Comparison of ENCODE assay signal across 20 cellular contexts in the genomic region with DNA sequence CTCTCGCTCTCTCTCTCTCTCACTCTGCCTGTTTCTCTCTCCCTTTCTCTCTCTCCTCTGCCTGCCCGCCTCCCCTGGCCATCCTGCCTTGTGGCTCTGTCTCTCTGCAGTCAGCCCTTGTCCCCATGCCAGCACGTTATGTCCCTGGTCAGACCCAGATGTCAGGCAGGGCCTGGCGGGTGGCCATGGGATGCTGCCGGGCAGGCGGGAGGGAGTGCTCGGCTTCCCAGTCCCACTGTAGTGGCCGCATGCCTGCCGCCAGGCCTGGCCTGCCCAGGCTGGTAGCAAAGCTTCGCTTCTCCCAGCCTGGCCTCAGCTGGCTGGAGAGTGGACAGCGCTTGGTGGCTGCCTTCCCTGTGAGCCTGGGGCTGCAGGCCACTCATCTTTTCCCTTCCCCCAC.
DNase-seq lines count a peak whose midpoint lies in the region; ATAC-seq, FAIRE-seq and TF ChIP-seq lines count a peak whose summit lies in the region.
"Had no signal": no experiment of that assay in that cellular context is flagged by ENCODE, and none has a peak within 500 bp of the region (broad histone marks: within the 10 kb centered on the region; RNA-seq: fewer than 3 reads in every experiment).

No MANE protein-coding gene starts in this region.

- in situ Hi-C loops in KBM-7 (cut with MboI; ENCODE audit: low pct_unique_long_range_greater_than_20kb, low sequenced_read_pairs), result no loop called here

- no peaks in the 10 kb centered on the region for H3K27me3 ChIP-seq in adrenal gland
- no peaks in the 10 kb centered on the region for H3K27me3 ChIP-seq in left ventricle myocardium inferior (ENCODE audit: low read depth)
- no peaks in the 10 kb centered on the region for H3K27me3 ChIP-seq in ovary
- H3K27me3 ChIP-seq: BLaER1 had no signal

- DNase-seq in adrenal gland (peak; percentile 79 to 96 (median 93)), cardiac septum (ENCODE audit: low spot score) (peak; percentile 85), left ventricle myocardium inferior (peak; percentile 89), kidney (peak; percentile 73), NCI-H1417 (lab: John Stamatoyannopoulos, UW) (no peak), ovary (no peak), KBM-7 (no peak)
- DNase-seq: 8988T; CD4-positive, alpha-beta memory T cell; DMS153; DMS79; GDM1; GOT3; H7; HFFc6 had no signal

- TF ChIP-seq POLR2A in adrenal gland (IDR thresholded peaks at IDR 0.05) (peak in 1 of 2 donors; percentile 37), ovary (IDR thresholded peaks at IDR 0.05) (no peak)

- H3K9me3 ChIP-seq in adrenal gland (replicated peaks in 1 of 3) (no peaks in the 10 kb centered on the region), left ventricle myocardium inferior (replicated peaks) (peaks cover 56% of the 10 kb centered on the region), kidney (ENCODE audit: control insufficient read depth in 1 of 2, low read length in 2 of 2) (peaks cover 0 to 20% of the 10 kb centered on the region in 2 donors), ovary (no peaks in the 10 kb centered on the region)

- 43 to 61% (median 59%) methylated on average over 4 to 11 of the region's 11 CpGs for WGBS in adrenal gland, 4 donors
- WGBS in ovary, 3 donors, result 74 to 82% (median 81%) methylated on average over 6 to 11 of the region's 11 CpGs

- no peak overlapping the region for H3K9ac ChIP-seq in kidney (ENCODE audit: low read length in 2 of 2)
- H3K9ac ChIP-seq: BLaER1 had no signal

- H3K4me1 ChIP-seq in adrenal gland (replicated peaks in 1 of 2) (no peaks in the 10 kb centered on the region), left ventricle myocardium inferior (peaks cover 14% of the 10 kb centered on the region), kidney (ENCODE audit: control insufficient read depth in 1 of 2, insufficient read depth in 1 of 2, low read depth in 1 of 2, low read length in 2 of 2) (no peaks in the 10 kb centered on the region), ovary (ENCODE audit: insufficient read depth) (no peaks in the 10 kb centered on the region)
- H3K4me1 ChIP-seq: BLaER1 had no signal

- H3K27ac ChIP-seq in adrenal gland, result peak overlapping the region in 3 of 5 donors; percentile 26 to 57 (median 32)
- H3K27ac ChIP-seq in left ventricle myocardium inferior (replicated peaks), result peak overlapping the region; percentile 85
- H3K27ac ChIP-seq in kidney (ENCODE audit: low read depth in 2 of 2, low read length in 2 of 2), result no peak overlapping the region
- H3K27ac ChIP-seq in ovary, result no peak overlapping the region
- H3K27ac ChIP-seq: BLaER1 had no signal

- intact Hi-C loops in adrenal gland (cut with DNase I), result no loop called here
- intact Hi-C loops in cardiac septum (cut with DNase I), result no loop called here
- intact Hi-C loops in left ventricle myocardium inferior (cut with micrococcal nuclease), result no loop called here
- intact Hi-C loops in kidney (cut with DNase I), result no loop called here
- intact Hi-C loops in ovary (cut with DNase I), result no loop called here

- FAIRE-seq in kidney (lab: Jason Lieb, UNC), result no peak
- FAIRE-seq: GM12892, GM18507 had no signal

- no peak overlapping the region for H3K4me3 ChIP-seq in adrenal gland
- peak overlapping the region; percentile 22 for H3K4me3 ChIP-seq in left ventricle myocardium inferior
- H3K4me3 ChIP-seq in kidney (ENCODE audit: low read length in 2 of 2), result no peak overlapping the region
- no peak overlapping the region for H3K4me3 ChIP-seq in ovary
- H3K4me3 ChIP-seq: BLaER1 had no signal

- TF ChIP-seq CTCF in adrenal gland (IDR thresholded peaks at IDR 0.05), result peak in 1 of 6 experiments; percentile 15
- peak; percentile 56 for TF ChIP-seq CTCF in left ventricle myocardium inferior (IDR thresholded peaks at IDR 0.05; ENCODE audit: borderline replicate concordance)
- no peak for TF ChIP-seq CTCF in kidney (IDR thresholded peaks at IDR 0.05; ENCODE audit: borderline replicate concordance, extremely low read depth, insufficient read depth)
- TF ChIP-seq CTCF in ovary (IDR thresholded peaks at IDR 0.05), result no peak

- TF ChIP-seq EP300 in ovary (IDR thresholded peaks at IDR 0.05), result no peak

- no peaks in the 10 kb centered on the region for H3K36me3 ChIP-seq in adrenal gland (replicated peaks in 1 of 2)
- no peaks in the 10 kb centered on the region for H3K36me3 ChIP-seq in left ventricle myocardium inferior
- no peaks in the 10 kb centered on the region for H3K36me3 ChIP-seq in kidney (ENCODE audit: control insufficient read depth in 1 of 2, insufficient read depth in 2 of 2, low read length in 2 of 2)
- H3K36me3 ChIP-seq in ovary, result no peaks in the 10 kb centered on the region
- H3K36me3 ChIP-seq: BLaER1 had no signal

- ATAC-seq in HG03469 (IDR thresholded peaks at IDR 0.05; ENCODE audit: unreplicated experiment), result no peak
- ATAC-seq: HCT116 had no signal

Comparison
In these comparisons a context has a peak if more than half of its experiments do, and no peak if none do; other contexts are left out.
1. DNase-seq: peak in adrenal gland (7 of 7), cardiac septum (single experiment), left ventricle myocardium inferior (single experiment) and kidney (single experiment); none in NCI-H1417 (0 of 3), ovary (0 of 5) and KBM-7 (single experiment).
2. H3K27ac ChIP-seq: peak in adrenal gland (3 of 5) and left ventricle myocardium inferior (single experiment); none in kidney (0 of 2) and ovary (0 of 2).